1 cellular context compared by ENCODE assay signal in the genomic region with DNA sequence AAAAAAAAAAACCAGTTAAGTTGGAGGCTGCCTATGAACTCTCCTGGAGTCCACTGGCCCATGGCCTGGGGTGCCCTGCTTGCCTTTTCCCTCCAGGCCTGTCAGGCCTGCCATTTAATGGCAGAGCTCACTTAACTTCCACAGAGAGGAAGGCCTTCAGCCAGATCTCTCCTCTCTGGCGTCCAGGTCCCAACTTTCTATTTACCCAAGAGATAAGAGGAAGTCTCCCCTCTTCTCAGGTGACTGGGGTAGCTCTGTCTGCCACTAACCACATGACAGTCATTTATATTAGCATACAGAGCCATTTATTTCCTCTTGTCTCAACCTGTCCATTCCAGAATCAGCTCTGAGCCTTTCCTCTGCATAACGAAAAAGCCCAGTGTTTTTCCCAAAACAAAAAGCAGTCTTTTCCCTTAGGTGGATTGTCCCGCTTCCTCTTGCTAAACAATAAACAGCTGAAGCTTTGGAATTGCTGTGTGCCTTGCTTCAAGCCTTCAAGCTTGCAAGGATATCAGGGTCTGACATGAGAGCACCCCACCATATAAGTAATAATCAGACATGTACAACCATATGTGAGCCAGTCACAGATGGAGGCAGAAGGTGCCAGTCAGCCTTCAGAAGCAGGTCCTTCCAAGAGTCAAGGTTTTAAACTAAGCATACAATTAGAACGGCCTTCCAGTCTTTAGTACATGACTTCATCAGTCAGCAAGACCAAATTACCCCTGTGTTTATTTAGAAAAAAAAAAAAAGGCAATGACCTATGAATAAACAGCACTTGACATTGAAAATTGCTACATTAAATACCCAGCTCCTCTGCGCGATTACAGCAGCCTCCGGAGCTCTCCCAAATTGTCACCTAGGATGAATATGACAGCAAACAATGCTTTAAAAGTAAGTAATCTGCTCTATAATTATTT.
TF ChIP-seq lines count a peak whose summit lies in the region.

No MANE protein-coding gene starts in this region.

TF ChIP-seq in GM23338, 12 proteins besides CTCF, POLR2A, EP300 and RAD21 (continued from another document):
- TF ChIP-seq, protein P1, sequence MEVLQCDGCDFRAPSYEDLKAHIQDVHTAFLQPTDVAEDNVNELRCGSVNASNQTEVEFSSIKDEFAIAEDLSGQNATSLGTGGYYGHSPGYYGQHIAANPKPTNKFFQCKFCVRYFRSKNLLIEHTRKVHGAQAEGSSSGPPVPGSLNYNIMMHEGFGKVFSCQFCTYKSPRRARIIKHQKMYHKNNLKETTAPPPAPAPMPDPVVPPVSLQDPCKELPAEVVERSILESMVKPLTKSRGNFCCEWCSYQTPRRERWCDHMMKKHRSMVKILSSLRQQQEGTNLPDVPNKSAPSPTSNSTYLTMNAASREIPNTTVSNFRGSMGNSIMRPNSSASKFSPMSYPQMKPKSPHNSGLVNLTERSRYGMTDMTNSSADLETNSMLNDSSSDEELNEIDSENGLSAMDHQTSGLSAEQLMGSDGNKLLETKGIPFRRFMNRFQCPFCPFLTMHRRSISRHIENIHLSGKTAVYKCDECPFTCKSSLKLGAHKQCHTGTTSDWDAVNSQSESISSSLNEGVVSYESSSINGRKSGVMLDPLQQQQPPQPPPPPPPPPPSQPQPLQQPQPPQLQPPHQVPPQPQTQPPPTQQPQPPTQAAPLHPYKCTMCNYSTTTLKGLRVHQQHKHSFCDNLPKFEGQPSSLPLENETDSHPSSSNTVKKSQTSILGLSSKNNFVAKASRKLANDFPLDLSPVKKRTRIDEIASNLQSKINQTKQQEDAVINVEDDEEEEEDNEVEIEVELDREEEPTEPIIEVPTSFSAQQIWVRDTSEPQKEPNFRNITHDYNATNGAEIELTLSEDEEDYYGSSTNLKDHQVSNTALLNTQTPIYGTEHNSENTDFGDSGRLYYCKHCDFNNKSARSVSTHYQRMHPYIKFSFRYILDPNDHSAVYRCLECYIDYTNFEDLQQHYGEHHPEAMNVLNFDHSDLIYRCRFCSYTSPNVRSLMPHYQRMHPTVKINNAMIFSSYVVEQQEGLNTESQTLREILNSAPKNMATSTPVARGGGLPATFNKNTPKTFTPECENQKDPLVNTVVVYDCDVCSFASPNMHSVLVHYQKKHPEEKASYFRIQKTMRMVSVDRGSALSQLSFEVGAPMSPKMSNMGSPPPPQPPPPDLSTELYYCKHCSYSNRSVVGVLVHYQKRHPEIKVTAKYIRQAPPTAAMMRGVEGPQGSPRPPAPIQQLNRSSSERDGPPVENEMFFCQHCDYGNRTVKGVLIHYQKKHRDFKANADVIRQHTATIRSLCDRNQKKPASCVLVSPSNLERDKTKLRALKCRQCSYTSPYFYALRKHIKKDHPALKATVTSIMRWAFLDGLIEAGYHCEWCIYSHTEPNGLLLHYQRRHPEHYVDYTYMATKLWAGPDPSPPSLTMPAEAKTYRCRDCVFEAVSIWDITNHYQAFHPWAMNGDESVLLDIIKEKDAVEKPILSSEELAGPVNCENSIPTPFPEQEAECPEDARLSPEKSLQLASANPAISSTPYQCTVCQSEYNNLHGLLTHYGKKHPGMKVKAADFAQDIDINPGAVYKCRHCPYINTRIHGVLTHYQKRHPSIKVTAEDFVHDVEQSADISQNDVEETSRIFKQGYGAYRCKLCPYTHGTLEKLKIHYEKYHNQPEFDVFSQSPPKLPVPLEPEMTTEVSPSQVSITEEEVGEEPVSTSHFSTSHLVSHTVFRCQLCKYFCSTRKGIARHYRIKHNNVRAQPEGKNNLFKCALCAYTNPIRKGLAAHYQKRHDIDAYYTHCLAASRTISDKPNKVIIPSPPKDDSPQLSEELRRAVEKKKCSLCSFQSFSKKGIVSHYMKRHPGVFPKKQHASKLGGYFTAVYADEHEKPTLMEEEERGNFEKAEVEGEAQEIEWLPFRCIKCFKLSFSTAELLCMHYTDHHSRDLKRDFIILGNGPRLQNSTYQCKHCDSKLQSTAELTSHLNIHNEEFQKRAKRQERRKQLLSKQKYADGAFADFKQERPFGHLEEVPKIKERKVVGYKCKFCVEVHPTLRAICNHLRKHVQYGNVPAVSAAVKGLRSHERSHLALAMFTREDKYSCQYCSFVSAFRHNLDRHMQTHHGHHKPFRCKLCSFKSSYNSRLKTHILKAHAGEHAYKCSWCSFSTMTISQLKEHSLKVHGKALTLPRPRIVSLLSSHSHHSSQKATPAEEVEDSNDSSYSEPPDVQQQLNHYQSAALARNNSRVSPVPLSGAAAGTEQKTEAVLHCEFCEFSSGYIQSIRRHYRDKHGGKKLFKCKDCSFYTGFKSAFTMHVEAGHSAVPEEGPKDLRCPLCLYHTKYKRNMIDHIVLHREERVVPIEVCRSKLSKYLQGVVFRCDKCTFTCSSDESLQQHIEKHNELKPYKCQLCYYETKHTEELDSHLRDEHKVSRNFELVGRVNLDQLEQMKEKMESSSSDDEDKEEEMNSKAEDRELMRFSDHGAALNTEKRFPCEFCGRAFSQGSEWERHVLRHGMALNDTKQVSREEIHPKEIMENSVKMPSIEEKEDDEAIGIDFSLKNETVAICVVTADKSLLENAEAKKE (CRISPR knock-in tag; IDR thresholded peaks at IDR 0.05): no peak
- no peak for TF ChIP-seq ZNF331 (CRISPR knock-in tag; IDR thresholded peaks at IDR 0.05; ENCODE audit: low read depth)
- no peak for TF ChIP-seq JUNB (IDR thresholded peaks at IDR 0.05; ENCODE audit: unreplicated experiment)
